In genomic region chr16:25012525-25012991, GRCh38 we compare ENCODE assay signal across 8 cellular contexts. TPM values are rescaled to one million over a fixed set of nuclear protein-coding genes. Genes with fewer than 3 reads are reported as not detected.
A peak's percentile ranks its signal among the peaks of the same experiment; 100 is the strongest.
DNase-seq lines count a peak whose midpoint lies in the region; ATAC-seq, FAIRE-seq and TF ChIP-seq lines count a peak whose summit lies in the region.

No MANE protein-coding gene starts in this region.

- peak overlapping the region; percentile 97 for H3K4me3 ChIP-seq in GM12864 (ENCODE audit: low read depth, low read length)
- peak overlapping the region; percentile 79 for H3K4me3 ChIP-seq in OCI-LY7 (ENCODE audit: low read depth, low read length, poor library complexity, severe bottlenecking)
- H3K4me3 ChIP-seq in esophagus muscularis mucosa = peak overlapping the region in 2 of 4 donors; percentile 73 to 87
- no peak overlapping the region for H3K4me3 ChIP-seq in skin epidermis

- 36% methylated on average over 3 of the region's 3 CpGs for whole genome bisulfite sequencing in esophagus muscularis mucosa

- no peak for DNase-seq in GM12864 (ENCODE audit: low read depth)
- no peak for DNase-seq in OCI-LY7 (ENCODE audit: low spot score)
- no peak for DNase-seq in esophagus muscularis mucosa (ENCODE audit: extremely low spot score)
- no peak for DNase-seq in NCI-H1694 treated with DMSO at 0.1 percent for 48 hours (lab: John Stamatoyannopoulos, UW)
- no peak for DNase-seq in D721Med (ENCODE audit: insufficient read length, low spot score)
- no peak for DNase-seq in GM13976 (ENCODE audit: low spot score)

- TF ChIP-seq CTCF in GM12864 (IDR thresholded peaks at IDR 0.05; ENCODE audit: low read depth, low read length, missing control alignments) = no peak
- no peak for TF ChIP-seq CTCF in OCI-LY7 (conservative IDR thresholded peaks at IDR 0.05; ENCODE audit: low read length)
- TF ChIP-seq CTCF in esophagus muscularis mucosa (IDR thresholded peaks at IDR 0.05) = no peak
- no peak for TF ChIP-seq CTCF in D721Med (IDR thresholded peaks at IDR 0.05; ENCODE audit: insufficient read depth, missing control alignments)
- TF ChIP-seq CTCF in GM13976 (IDR thresholded peaks at IDR 0.05; ENCODE audit: borderline replicate concordance, control extremely low read depth, extremely low read depth, insufficient read depth, missing control alignments) = no peak

- TF ChIP-seq POLR2A in esophagus muscularis mucosa (IDR thresholded peaks at IDR 0.05; ENCODE audit: low read depth) = no peak

- peaks cover 12% of the 10 kb centered on the region; the same call in 1 of the 2 replicates for H3K79me2 ChIP-seq in OCI-LY7 (ENCODE audit: insufficient read depth, low read depth, low read length)

- H3K4me1 ChIP-seq in OCI-LY7 (ENCODE audit: insufficient read depth, low read length, poor library complexity, severe bottlenecking) (peaks cover 59% of the 10 kb centered on the region), esophagus muscularis mucosa (peaks cover 56 to 76% (median 72%) of the 10 kb centered on the region in 4 donors)

- ATAC-seq in GM19395 (IDR thresholded peaks at IDR 0.05; ENCODE audit: unreplicated experiment) = no peak

- no peak overlapping the region for H2AFZ ChIP-seq in OCI-LY7 (ENCODE audit: low read length)

- no peaks in the 10 kb centered on the region for H3K9me2 ChIP-seq in OCI-LY7 (ENCODE audit: insufficient read depth, low read length)

- no TSS peak for BruUV-seq in OCI-LY7 (replicated peaks; lab: Mats Ljungman, UMichigan)

- intact Hi-C loops in OCI-LY7 (cut with micrococcal nuclease; ENCODE audit: unreplicated experiment) (no loop called here), esophagus muscularis mucosa (cut with DNase I) (no loop called here)

- H3K27ac ChIP-seq in OCI-LY7 (ENCODE audit: low read depth, low read length, poor library complexity, severe bottlenecking) (no peak overlapping the region), esophagus muscularis mucosa (replicated peaks in 1 of 4) (peak overlapping the region; percentile 94 to 99 (median 97)), skin epidermis (peak overlapping the region in 14 of 21 experiments; percentile 10 to 98 (median 56))

- H3K27me3 ChIP-seq in esophagus muscularis mucosa = no peaks in the 10 kb centered on the region

- no peak for FAIRE-seq in D721Med (lab: Jason Lieb, UNC)

- POLR2A ChIA-PET in OCI-LY7 (lab: Charles Lee) = interaction anchor here (0.6 kb wide), 1 partner anchor 80 kb away, joined by 3 read pairs; no protein-coding TSS in a partner anchor

- TF ChIP-seq EP300 in esophagus muscularis mucosa (IDR thresholded peaks at IDR 0.05) = no peak

- peaks cover 25% of the 10 kb centered on the region for H4K20me1 ChIP-seq in OCI-LY7 (ENCODE audit: insufficient read depth, low read length)

- in situ Hi-C loops in GM13976 (cut with MboI; ENCODE audit: low sequenced_read_pairs, unreplicated experiment) = no loop called here

- H3K36me3 ChIP-seq in OCI-LY7 (ENCODE audit: insufficient read depth, low read length) (peaks cover 25% of the 10 kb centered on the region; the same call in 1 of the 2 replicates), esophagus muscularis mucosa (peaks cover 0 to 13% (median 0%) of the 10 kb centered on the region in 4 donors)

- peak overlapping the region; percentile 89 for H3K4me2 ChIP-seq in OCI-LY7 (ENCODE audit: low read length)

- CTCF ChIA-PET in OCI-LY7 (lab: Charles Lee; ENCODE audit: unreplicated experiment) = no interaction called here

- H3K9me3 ChIP-seq in OCI-LY7 (ENCODE audit: low read length) = no peaks in the 10 kb centered on the region
- no peaks in the 10 kb centered on the region for H3K9me3 ChIP-seq in esophagus muscularis mucosa

RNA-seq across cellular contexts. Expression of gene ARHGAP17, which starts 2.6 kb away (rescaled TPM):
- 31.4 and 37.1 TPM in 2 replicates for total RNA-seq in OCI-LY7 (2014; rRNA removed; shearing (Covaris generic))
- total RNA-seq in OCI-LY7 (2022) (89.3 and 95.1 TPM in 2 replicates), esophagus muscularis mucosa (10 to 100 TPM; 33.6 to 44.9 (median 38.4) TPM)

Comparison
In these comparisons a context has a peak if more than half of its experiments do, and no peak if none do; other contexts are left out.
1. H3K4me3 ChIP-seq: peak in GM12864 (single experiment) and OCI-LY7 (single experiment); none in skin epidermis (0 of 7).